ENCODE assay signal across 31 cellular contexts in the genomic region with DNA sequence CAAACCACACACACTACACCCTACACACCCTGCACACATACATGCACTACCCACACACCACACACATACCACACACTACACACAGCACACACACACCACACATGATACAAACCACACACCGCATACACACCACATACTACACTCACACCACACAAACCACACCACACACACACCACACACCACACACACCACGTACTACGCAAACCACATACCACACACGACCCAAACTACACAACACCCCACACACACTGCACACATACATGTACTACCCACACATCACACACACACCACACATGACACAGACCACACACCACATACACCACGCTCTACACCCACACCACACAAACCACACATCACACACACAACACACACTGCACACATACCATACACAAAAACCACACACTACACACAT. TPM values are rescaled to one million over a fixed set of nuclear protein-coding genes. Genes with fewer than 3 reads are reported as not detected.
"Had no signal": no experiment of that assay in that cellular context is flagged by ENCODE, and none has a peak within 500 bp of the region (broad histone marks: within the 10 kb centered on the region; RNA-seq: fewer than 3 reads in every experiment).

No MANE protein-coding gene starts in this region.

- DNase-seq: activated CD4-positive, alpha-beta T cell treated with anti-CD3 and anti-CD28 coated beads for 4 hours; activated CD4-positive, alpha-beta T cell treated with anti-CD3 and anti-CD28 coated beads, Interleukin-2, amount 50 U/mL, for 48 hours; activated CD4-positive, CD25-positive, alpha-beta regulatory T cell; activated CD8-positive, alpha-beta memory T cell treated with anti-CD3 and anti-CD28 coated beads for 24 hours; activated effector memory CD4-positive, alpha-beta T cell treated with Interleukin-2 at 50 U/mL for 16 hours; activated naive CD4-positive, alpha-beta T cell treated with Interleukin-2 at 50 U/mL for 16 hours; aorta; body of pancreas; dermis blood vessel endothelial cell; effector CD4-positive, alpha-beta T cell; foreskin keratinocyte; hypothalamus; immature natural killer cell; kidney; left colon; mammary epithelial cell; ovary; stimulated activated CD4-positive, alpha-beta T cell treated with anti-CD3 and anti-CD28 coated beads, Interleukin-12 subunit alpha, Interleukin-12 subunit beta, amount 100 ng/mL, for 4 hours; stimulated activated CD4-positive, alpha-beta T cell treated with anti-CD3 and anti-CD28 coated beads, Interleukin-4, amount 100 ng/mL, for 1 hour; stimulated activated naive CD8-positive, alpha-beta T cell treated with anti-CD3 and anti-CD28 coated beads, Interleukin-15, Interleukin-2, amounts not matched to agents 100 U/mL and 50 U/mL, for 24 hours; testis; uterus had no signal

- H3K27me3 ChIP-seq: body of pancreas, ovary, testis had no signal

- H3K9me3 ChIP-seq: body of pancreas, esophagus muscularis mucosa, heart left ventricle, neutrophil, ovary, testis, uterus had no signal

- H3K27ac ChIP-seq: body of pancreas, esophagus muscularis mucosa, foreskin keratinocyte, heart left ventricle, neutrophil, ovary, skin epidermis, testis, uterus had no signal

- FAIRE-seq: colon, kidney had no signal

- ATAC-seq: body of pancreas; foreskin keratinocyte; heart left ventricle; left colon; sciatic nerve; stimulated activated naive CD8-positive, alpha-beta T cell treated with anti-CD3 and anti-CD28 coated beads, Interleukin-15, Interleukin-2, amounts not matched to agents 100 U/mL and 50 U/mL, for 24 hours had no signal

- H3K36me3 ChIP-seq: esophagus muscularis mucosa, heart left ventricle, neutrophil, ovary, uterus had no signal

- H3K4me1 ChIP-seq: body of pancreas, esophagus muscularis mucosa, foreskin keratinocyte, testis, uterus had no signal

- H3K4me3 ChIP-seq: body of pancreas, esophagus muscularis mucosa, heart left ventricle, ovary, skin epidermis, testis, uterus had no signal

RNA-seq across cellular contexts. Expression of a gene that starts 6.6 kb away (rescaled TPM):
- total RNA-seq: dermis blood vessel endothelial cell, foreskin keratinocyte, left colon, mammary epithelial cell, mucosa of gallbladder, renal cortical epithelial cell had no signal
- polyA plus RNA-seq: aorta, foreskin keratinocyte, immature natural killer cell, mammary epithelial cell had no signal

RNA-seq across cellular contexts. Expression of a gene that starts 16.2 kb away (rescaled TPM):
- total RNA-seq: body of pancreas, esophagus muscularis mucosa, foreskin keratinocyte, left colon, testis had no signal
- polyA plus RNA-seq: aorta, foreskin keratinocyte, mammary epithelial cell had no signal

RNA-seq across cellular contexts. Expression of a gene that starts 30.4 kb away (rescaled TPM):
- total RNA-seq: foreskin keratinocyte, renal cortical epithelial cell had no signal
- polyA plus RNA-seq: foreskin keratinocyte had no signal

RNA-seq across cellular contexts. Expression of a gene that starts 49.1 kb away (rescaled TPM):
- total RNA-seq: aorta, dermis blood vessel endothelial cell, esophagus muscularis mucosa, foreskin keratinocyte, heart left ventricle, kidney, liver, mammary epithelial cell, mucosa of gallbladder, renal cortical epithelial cell, sciatic nerve had no signal
- polyA plus RNA-seq: aorta, foreskin keratinocyte, heart left ventricle, immature natural killer cell, liver, mammary epithelial cell had no signal
